Comparison of ENCODE assay signal across 14 cellular contexts in genomic region chr5:35855221-35855620, GRCh38. TPM values are rescaled to one million over a fixed set of nuclear protein-coding genes. Genes with fewer than 3 reads are reported as not detected.
DNase-seq lines count a peak whose midpoint lies in the region; ATAC-seq and TF ChIP-seq lines count a peak whose summit lies in the region.
"Had no signal": no experiment of that assay in that cellular context is flagged by ENCODE, and none has a peak within 500 bp of the region (broad histone marks: within the 10 kb centered on the region; RNA-seq: fewer than 3 reads in every experiment).

No MANE protein-coding gene starts in this region.

- DNase-seq in DMS79 treated with DMSO at 0.1 percent for 48 hours (lab: John Stamatoyannopoulos, UW) (peak; percentile 24), DMS79 (lab: John Stamatoyannopoulos, UW) (no peak), NCI-H2171 treated with DMSO at 0.1 percent for 48 hours (lab: John Stamatoyannopoulos, UW) (peak; percentile 71), HCEC 1CT (no peak), T1000 (lab: John Stamatoyannopoulos, UW) (no peak), NCI-H2107 treated with DMSO at 0.1 percent for 48 hours (lab: John Stamatoyannopoulos, UW; ENCODE audit: unreplicated experiment) (no peak)
- no peak for DNase-seq in activated naive CD8-positive, alpha-beta T cell treated with anti-CD3 and anti-CD28 coated beads, Interleukin-2, amount 10 ng/mL, durations not matched to agents 7 days and 5 days
- DNase-seq: GF-D8, MG63, NCI-H2081 treated with DMSO at 0.1 percent for 48 hours, tibial artery had no signal

- H3K9me3 Mint-ChIP-seq in activated naive CD8-positive, alpha-beta T cell treated with anti-CD3 and anti-CD28 coated beads, Interleukin-2, amount 10 ng/mL, durations not matched to agents 7 days and 5 days: no peaks in the 10 kb centered on the region
- H3K9me3 Mint-ChIP-seq in nephron: no peaks in the 10 kb centered on the region

- H3K27ac Mint-ChIP-seq in activated naive CD8-positive, alpha-beta T cell treated with anti-CD3 and anti-CD28 coated beads, Interleukin-2, amount 10 ng/mL, durations not matched to agents 7 days and 5 days: peak overlapping the region; percentile 92
- H3K27ac Mint-ChIP-seq in nephron: peak overlapping the region in 2 of 3 experiments; percentile 13 to 60
- H3K27ac Mint-ChIP-seq: dendritic cell treated with granulocyte-macrophage colony-stimulating factor and Interleukin-4, amounts not matched to agents 40 ng/mL and 50 ng/mL, for 4 days had no signal

- POLR2A ChIA-PET in activated naive CD8-positive, alpha-beta T cell treated with anti-CD3 and anti-CD28 coated beads, Interleukin-2, amount 10 ng/mL, durations not matched to agents 7 days and 5 days (lab: Charles Lee): interaction anchor here (0.9 to 1.7 kb wide), 3 partner anchors 14 to 34 kb away, joined by 3 to 4 read pairs (median 3); no protein-coding TSS in a partner anchor

- no peaks in the 10 kb centered on the region for H3K27me3 Mint-ChIP-seq in activated naive CD8-positive, alpha-beta T cell treated with anti-CD3 and anti-CD28 coated beads, Interleukin-2, amount 10 ng/mL, durations not matched to agents 7 days and 5 days
- no peaks in the 10 kb centered on the region for H3K27me3 Mint-ChIP-seq in nephron (ENCODE audit: low read depth)

- no peak for TF ChIP-seq CTCF in nephron (IDR thresholded peaks at IDR 0.05; ENCODE audit: unreplicated experiment in 3 of 3)

- ATAC-seq in activated naive CD8-positive, alpha-beta T cell treated with anti-CD3 and anti-CD28 coated beads, Interleukin-2, amount 10 ng/mL, durations not matched to agents 7 days and 5 days (ENCODE audit: low read depth): no peak
- ATAC-seq: Right ventricle myocardium inferior had no signal

- peaks cover 1% of the 10 kb centered on the region for H3K36me3 Mint-ChIP-seq in activated naive CD8-positive, alpha-beta T cell treated with anti-CD3 and anti-CD28 coated beads, Interleukin-2, amount 10 ng/mL, durations not matched to agents 7 days and 5 days
- no peaks in the 10 kb centered on the region for H3K36me3 Mint-ChIP-seq in nephron (ENCODE audit: low read depth)

- H3K4me1 Mint-ChIP-seq in activated naive CD8-positive, alpha-beta T cell treated with anti-CD3 and anti-CD28 coated beads, Interleukin-2, amount 10 ng/mL, durations not matched to agents 7 days and 5 days: peaks cover 78% of the 10 kb centered on the region
- H3K4me1 Mint-ChIP-seq in nephron: peaks cover 40% of the 10 kb centered on the region

- H3K4me3 Mint-ChIP-seq in activated naive CD8-positive, alpha-beta T cell treated with anti-CD3 and anti-CD28 coated beads, Interleukin-2, amount 10 ng/mL, durations not matched to agents 7 days and 5 days: peak overlapping the region; percentile 47
- H3K4me3 Mint-ChIP-seq in nephron: no peak overlapping the region
- H3K4me3 Mint-ChIP-seq: dendritic cell treated with granulocyte-macrophage colony-stimulating factor and Interleukin-4, amounts not matched to agents 40 ng/mL and 50 ng/mL, for 4 days had no signal

RNA-seq across cellular contexts. Expression of gene IL7R, which starts 1.5 kb away (rescaled TPM):
- total RNA-seq in activated naive CD8-positive, alpha-beta T cell treated with anti-CD3 and anti-CD28 coated beads, Interleukin-2, amount 10 ng/mL, durations not matched to agents 7 days and 5 days: 100 to 1,000 TPM; 738 to 891 TPM

Comparison
In these comparisons a context has a peak if more than half of its experiments do, and no peak if none do; other contexts are left out.
1. DNase-seq: peak in DMS79 treated with DMSO at 0.1 percent for 48 hours (single experiment) and NCI-H2171 treated with DMSO at 0.1 percent for 48 hours (single experiment); none in DMS79 (single experiment), activated naive CD8-positive, alpha-beta T cell treated with anti-CD3 and anti-CD28 coated beads, Interleukin-2, amount 10 ng/mL, durations not matched to agents 7 days and 5 days (single experiment), HCEC 1CT (single experiment), T1000 (single experiment) and NCI-H2107 treated with DMSO at 0.1 percent for 48 hours (single experiment).